Comparison of ENCODE assay signal across 12 cellular contexts in genomic region chr2:160365691-160366367, GRCh38.
A peak's percentile ranks its signal among the peaks of the same experiment; 100 is the strongest.
DNase-seq lines count a peak whose midpoint lies in the region; ATAC-seq and TF ChIP-seq lines count a peak whose summit lies in the region.
"Had no signal": no experiment of that assay in that cellular context is flagged by ENCODE, and none has a peak within 500 bp of the region (broad histone marks: within the 10 kb centered on the region; RNA-seq: fewer than 3 reads in every experiment).

No MANE protein-coding gene starts in this region.

- TF ChIP-seq POLR2A in heart left ventricle (IDR thresholded peaks at IDR 0.05), result no peak

- 34 to 50% (median 38%) methylated on average over 5 of the region's 5 CpGs for WGBS in heart left ventricle, 4 donors

- intact Hi-C loops in heart left ventricle (cut with DNase I), result loop anchor here in 3 of 10 donors (5.0 kb wide), 3 partner anchors 34 to 41 kb away; no protein-coding TSS in a partner anchor

- TF ChIP-seq CTCF in heart left ventricle (IDR thresholded peaks at IDR 0.05) (no peak), neutrophil (IDR thresholded peaks at IDR 0.05) (no peak)

- H3K27me3 ChIP-seq in ACC112 (ENCODE audit: insufficient read depth, low read length), result no peaks in the 10 kb centered on the region
- no peaks in the 10 kb centered on the region for H3K27me3 ChIP-seq in SJCRH30
- H3K27me3 ChIP-seq in heart left ventricle, result no peaks in the 10 kb centered on the region
- H3K27me3 ChIP-seq in neutrophil, result no peaks in the 10 kb centered on the region

- peak; percentile 73 to 83 for DNase-seq in SJCRH30
- peak; percentile 59 to 84 (median 64) for DNase-seq in heart left ventricle
- no peak for DNase-seq in NCI-H2227 (lab: John Stamatoyannopoulos, UW; ENCODE audit: unreplicated experiment)
- DNase-seq in activated CD4-positive, alpha-beta T cell treated with anti-CD3 and anti-CD28 coated beads, Interleukin-2, amount 50 U/mL, for 1 hour, result no peak
- no peak for DNase-seq in NCI-H1048 (lab: John Stamatoyannopoulos, UW)
- DNase-seq: activated CD4-positive, alpha-beta T cell treated with anti-CD3 and anti-CD28 coated beads for 4 hours; DMS53 had no signal

- no peak overlapping the region for H2AFZ ChIP-seq in ACC112 (ENCODE audit: low read length, unreplicated experiment)

- H3K4me1 ChIP-seq in ACC112 (ENCODE audit: control insufficient read depth, insufficient read depth, low read length, unreplicated experiment), result peaks cover 83% of the 10 kb centered on the region
- H3K4me1 ChIP-seq in SJCRH30, result peaks cover 43% of the 10 kb centered on the region
- H3K4me1 ChIP-seq in heart left ventricle, result peaks cover 13 to 99% (median 83%) of the 10 kb centered on the region in 12 donors
- peaks cover 35 to 38% of the 10 kb centered on the region in 2 experiments for H3K4me1 ChIP-seq in neutrophil (ENCODE audit: control insufficient read depth in 1 of 2, insufficient read depth in 1 of 2, low read depth in 1 of 2, low read length in 1 of 2)

- H3K9me3 ChIP-seq in SJCRH30 (replicated peaks) (no peaks in the 10 kb centered on the region), heart left ventricle (no peaks in the 10 kb centered on the region), neutrophil (no peaks in the 10 kb centered on the region)
- H3K9me3 ChIP-seq: thoracic aorta had no signal

- peaks cover 96% of the 10 kb centered on the region for H3K79me2 ChIP-seq in ACC112 (ENCODE audit: control insufficient read depth, insufficient read depth, low read length, unreplicated experiment)

- peak; percentile 63 to 78 (median 74) for ATAC-seq in heart left ventricle
- no peak for ATAC-seq in GM19023 (IDR thresholded peaks at IDR 0.05; ENCODE audit: unreplicated experiment)

- H3K27ac ChIP-seq in ACC112 (ENCODE audit: low read depth, low read length) (peak overlapping the region; percentile 35; the same call in 1 of the 2 replicates), SJCRH30 (peak overlapping the region; percentile 21; the same call in 1 of the 2 replicates), heart left ventricle (peak overlapping the region in 10 of 12 donors; percentile 8 to 71 (median 41)), neutrophil (peak overlapping the region; percentile 40)
- H3K27ac ChIP-seq: HL-60, thoracic aorta had no signal

- H3K36me3 ChIP-seq in ACC112 (ENCODE audit: insufficient read depth, low read length) (peaks cover 8% of the 10 kb centered on the region), SJCRH30 (peaks cover 9% of the 10 kb centered on the region), heart left ventricle (peaks cover 0 to 39% (median 9%) of the 10 kb centered on the region in 9 donors), neutrophil (peaks cover 23% of the 10 kb centered on the region)
- H3K36me3 ChIP-seq: thoracic aorta had no signal

- H3K4me3 ChIP-seq in ACC112 (ENCODE audit: low read depth, low read length), result peak overlapping the region; percentile 26; the same call in 1 of the 2 replicates
- no peak overlapping the region for H3K4me3 ChIP-seq in SJCRH30
- H3K4me3 ChIP-seq in heart left ventricle, result peak overlapping the region in 9 of 12 donors; percentile 0 to 37 (median 25)
- H3K4me3 ChIP-seq in neutrophil (ENCODE audit: low read depth in 1 of 2, low read length in 1 of 2), result no peak overlapping the region
- H3K4me3 ChIP-seq: thoracic aorta had no signal

Comparison
In these comparisons a context has a peak if more than half of its experiments do, and no peak if none do; other contexts are left out.
1. H3K4me3 ChIP-seq: peak in ACC112 (single experiment) and heart left ventricle (9 of 12); none in SJCRH30 (single experiment) and neutrophil (0 of 2).
2. DNase-seq: peak in SJCRH30 (2 of 2) and heart left ventricle (5 of 5); none in NCI-H2227 (single experiment), activated CD4-positive, alpha-beta T cell treated with anti-CD3 and anti-CD28 coated beads, Interleukin-2, amount 50 U/mL, for 1 hour (single experiment) and NCI-H1048 (single experiment).
3. Peak in every context shown above with its lines, with median percentiles within 50 percentile points of each other: H3K27ac ChIP-seq.